16 cellular contexts compared by ENCODE assay signal in the genomic region with DNA sequence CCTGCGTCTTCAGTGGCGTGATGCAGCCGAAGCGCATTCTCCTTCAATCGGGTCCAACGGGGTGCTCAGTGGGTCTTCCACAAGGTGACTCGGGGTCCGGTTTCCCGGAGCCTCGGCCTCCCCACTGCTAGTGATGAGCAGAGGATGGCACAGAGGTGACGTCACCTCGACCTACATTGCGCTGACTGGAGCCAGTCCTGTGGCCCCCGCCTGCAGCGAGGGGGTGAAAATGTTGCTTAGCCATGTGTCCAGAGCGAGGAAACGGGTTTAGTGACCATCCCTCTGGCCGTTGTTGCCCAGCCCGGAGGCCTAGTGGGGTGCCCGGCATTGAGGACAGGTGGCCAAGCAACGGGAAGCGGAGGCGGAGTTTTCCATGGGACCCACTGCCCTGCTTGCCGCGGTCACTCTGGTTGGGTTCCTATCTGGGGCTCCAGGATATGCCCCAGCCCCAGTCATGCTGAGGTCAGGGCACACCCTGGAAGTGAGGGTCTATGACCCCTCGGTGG.
DNase-seq lines count a peak whose midpoint lies in the region; ATAC-seq and TF ChIP-seq lines count a peak whose summit lies in the region.
"Had no signal": no experiment of that assay in that cellular context is flagged by ENCODE, and none has a peak within 500 bp of the region (broad histone marks: within the 10 kb centered on the region; RNA-seq: fewer than 3 reads in every experiment).

No MANE protein-coding gene starts in this region.

- H3K27me3 Mint-ChIP-seq in Calu3 (ENCODE audit: unreplicated experiment) (peaks cover 77% of the 10 kb centered on the region), progenitor cell of endocrine pancreas (peaks cover 8% of the 10 kb centered on the region)
- no peaks in the 10 kb centered on the region for H3K27me3 Mint-ChIP-seq in activated naive CD8-positive, alpha-beta T cell treated with anti-CD3 and anti-CD28 coated beads, Interleukin-2, amount 10 ng/mL, durations not matched to agents 7 days and 5 days
- H3K27me3 Mint-ChIP-seq: CD4-positive, alpha-beta T cell; T-helper 17 cell had no signal

- H3K4me3 ChIP-seq in HEK293 (ENCODE audit: low read depth, low read length) (peak overlapping the region; percentile 38), mesenchymal stem cell (ENCODE audit: insufficient read depth in 1 of 2, low read depth in 1 of 2, low read length in 2 of 2) (no peak overlapping the region)

- peaks cover 29% of the 10 kb centered on the region for H3K79me1 ChIP-seq in mesenchymal stem cell (replicated peaks; ENCODE audit: low read length, poor library complexity, severe bottlenecking)

- no peaks in the 10 kb centered on the region for H3K9me3 Mint-ChIP-seq in Calu3 (ENCODE audit: low read depth, unreplicated experiment)
- no peaks in the 10 kb centered on the region for H3K9me3 Mint-ChIP-seq in activated naive CD8-positive, alpha-beta T cell treated with anti-CD3 and anti-CD28 coated beads, Interleukin-2, amount 10 ng/mL, durations not matched to agents 7 days and 5 days
- no peaks in the 10 kb centered on the region for H3K9me3 Mint-ChIP-seq in progenitor cell of endocrine pancreas (ENCODE audit: low read depth)
- H3K9me3 Mint-ChIP-seq: activated CD4-positive, alpha-beta memory T cell treated with anti-CD3 and anti-CD28 coated beads for 36 hours; CD4-positive, alpha-beta T cell had no signal

- no TSS peak for BruUV-seq in Calu3 (replicated peaks; lab: Mats Ljungman, UMichigan)

- H3K36me3 Mint-ChIP-seq in Calu3 (ENCODE audit: insufficient read depth, unreplicated experiment), result peaks cover 11% of the 10 kb centered on the region
- no peaks in the 10 kb centered on the region for H3K36me3 Mint-ChIP-seq in activated naive CD8-positive, alpha-beta T cell treated with anti-CD3 and anti-CD28 coated beads, Interleukin-2, amount 10 ng/mL, durations not matched to agents 7 days and 5 days
- H3K36me3 Mint-ChIP-seq in progenitor cell of endocrine pancreas (ENCODE audit: insufficient read depth), result no peaks in the 10 kb centered on the region
- H3K36me3 Mint-ChIP-seq: activated CD4-positive, alpha-beta memory T cell treated with anti-CD3 and anti-CD28 coated beads for 36 hours had no signal

- no peak overlapping the region for H2AFZ ChIP-seq in mesenchymal stem cell (ENCODE audit: low read depth, low read length)

- H3K4me2 ChIP-seq in mesenchymal stem cell (ENCODE audit: low read length, poor library complexity, severe bottlenecking), result no peak overlapping the region

- peak overlapping the region; percentile 7 to 26 for H3K18ac ChIP-seq in mesenchymal stem cell (ENCODE audit: low read depth in 1 of 2, low read length in 2 of 2)

- ATAC-seq in activated naive CD8-positive, alpha-beta T cell treated with anti-CD3 and anti-CD28 coated beads, Interleukin-2, amount 10 ng/mL, durations not matched to agents 7 days and 5 days (ENCODE audit: low read depth), result no peak
- no peak for ATAC-seq in omental fat pad (ENCODE audit: low FRiP score)

- no peak overlapping the region for H2BK15ac ChIP-seq in mesenchymal stem cell (ENCODE audit: low read depth, poor library complexity, severe bottlenecking)

- peak overlapping the region; percentile 24 to 51 for H2BK12ac ChIP-seq in mesenchymal stem cell (ENCODE audit: low read length in 2 of 2)

- no peak overlapping the region for H2AK5ac ChIP-seq in mesenchymal stem cell (ENCODE audit: low read length, severe bottlenecking)

- TF ChIP-seq CTCF in Calu3 (IDR thresholded peaks at IDR 0.05; ENCODE audit: unreplicated experiment) (no peak), HEK293 (tag by site-specific recombination; IDR thresholded peaks at IDR 0.05) (no peak), omental fat pad (IDR thresholded peaks at IDR 0.05) (no peak), GM20000 (IDR thresholded peaks at IDR 0.05; ENCODE audit: extremely low read depth, missing control alignments) (no peak), progenitor cell of endocrine pancreas (IDR thresholded peaks at IDR 0.05; ENCODE audit: unreplicated experiment) (no peak)

- H4K91ac ChIP-seq in mesenchymal stem cell (ENCODE audit: low read length), result peak overlapping the region; percentile 93

- CTCF ChIA-PET in Calu3 (lab: Charles Lee), result interaction anchor here (0.8 kb wide), 3 partner anchors 13 to 52 kb away, joined by 3 to 6 read pairs (median 3); no protein-coding TSS in a partner anchor
- CTCF ChIA-PET in HEK293 (lab: Yijun Ruan, JAX), result interaction anchor here (0.8 to 1.8 kb wide), 7 partner anchors 11 to 313 kb away, joined by 3 to 6 read pairs (median 5); no protein-coding TSS in a partner anchor

- H3K14ac ChIP-seq in mesenchymal stem cell (ENCODE audit: low read length in 2 of 2), result no peak overlapping the region

- H3K4me1 Mint-ChIP-seq in Calu3 (ENCODE audit: low read depth, unreplicated experiment), result peaks cover 36% of the 10 kb centered on the region
- peaks cover 25% of the 10 kb centered on the region for H3K4me1 Mint-ChIP-seq in activated naive CD8-positive, alpha-beta T cell treated with anti-CD3 and anti-CD28 coated beads, Interleukin-2, amount 10 ng/mL, durations not matched to agents 7 days and 5 days
- peaks cover 28% of the 10 kb centered on the region for H3K4me1 Mint-ChIP-seq in progenitor cell of endocrine pancreas (ENCODE audit: low read depth)

- no peak overlapping the region for H3K9ac ChIP-seq in mesenchymal stem cell (ENCODE audit: low read length)

- intact Hi-C loops in Calu3 (cut with micrococcal nuclease; ENCODE audit: unreplicated experiment), result loop anchor here (10.0 kb wide), 1 partner anchor 92 kb away; no protein-coding TSS in a partner anchor

- peak overlapping the region; percentile 2 to 35 for H3K4ac ChIP-seq in mesenchymal stem cell (ENCODE audit: low read depth in 1 of 2, low read length in 2 of 2)

- H3K27ac ChIP-seq in HEK293 (ENCODE audit: extremely low read depth, low read depth, low read length), result no peak overlapping the region
- no peak overlapping the region for H3K27ac ChIP-seq in mesenchymal stem cell (ENCODE audit: low read length, poor library complexity, severe bottlenecking)
- H3K27ac ChIP-seq: heart right ventricle, neutrophil had no signal

- no peak overlapping the region for H3K23ac ChIP-seq in mesenchymal stem cell (ENCODE audit: low read length in 2 of 2)

- H3K27ac Mint-ChIP-seq in Calu3 (ENCODE audit: unreplicated experiment) (no peak overlapping the region), progenitor cell of endocrine pancreas (no peak overlapping the region)
- H3K27ac Mint-ChIP-seq in activated naive CD8-positive, alpha-beta T cell treated with anti-CD3 and anti-CD28 coated beads, Interleukin-2, amount 10 ng/mL, durations not matched to agents 7 days and 5 days, result peak overlapping the region; percentile 64
- H3K27ac Mint-ChIP-seq: activated CD4-positive, alpha-beta memory T cell treated with anti-CD3 and anti-CD28 coated beads for 36 hours; CD4-positive, alpha-beta T cell; T-helper 17 cell had no signal

- peak overlapping the region; percentile 44 for H3K4me3 Mint-ChIP-seq in Calu3 (ENCODE audit: low read depth, unreplicated experiment)
- peak overlapping the region; percentile 80 for H3K4me3 Mint-ChIP-seq in activated naive CD8-positive, alpha-beta T cell treated with anti-CD3 and anti-CD28 coated beads, Interleukin-2, amount 10 ng/mL, durations not matched to agents 7 days and 5 days
- no peak overlapping the region for H3K4me3 Mint-ChIP-seq in progenitor cell of endocrine pancreas (ENCODE audit: low read depth)

- no peak overlapping the region for H2BK5ac ChIP-seq in mesenchymal stem cell (ENCODE audit: low read depth, low read length, poor library complexity, severe bottlenecking)

- H3K9me3 ChIP-seq in HEK293 (ENCODE audit: control insufficient read depth, insufficient read depth, low read depth, low read length) (no peaks in the 10 kb centered on the region), mesenchymal stem cell (ENCODE audit: control insufficient read depth, low read length) (no peaks in the 10 kb centered on the region)
- H3K9me3 ChIP-seq: heart right ventricle, neutrophil had no signal

- H3K36me3 ChIP-seq in HEK293 (ENCODE audit: control insufficient read depth in 2 of 2, insufficient read depth in 1 of 2, low read length in 2 of 2) (no peaks in the 10 kb centered on the region), mesenchymal stem cell (ENCODE audit: control insufficient read depth in 1 of 2, insufficient read depth in 2 of 2, low read depth in 1 of 2, low read length in 2 of 2) (peaks cover 0 to 4% of the 10 kb centered on the region in 2 experiments)
- H3K36me3 ChIP-seq: heart right ventricle, neutrophil had no signal

- DNase-seq in Calu3 (no peak), mesenchymal stem cell (peak; percentile 39), omental fat pad (ENCODE audit: low spot score) (no peak), GM20000 (ENCODE audit: low spot score) (no peak), superior temporal gyrus (ENCODE audit: extremely low spot score) (no peak), progenitor cell of endocrine pancreas (ENCODE audit: low spot score, unreplicated experiment) (no peak)
- peak; percentile 33 for DNase-seq in activated naive CD8-positive, alpha-beta T cell treated with anti-CD3 and anti-CD28 coated beads, Interleukin-2, amount 10 ng/mL, durations not matched to agents 7 days and 5 days
- DNase-seq: GDM1, NCI-H1105 treated with DMSO at 0.1 percent for 48 hours, NCI-H510A had no signal

- POLR2A ChIA-PET in HEK293 (lab: Yijun Ruan, JAX), result no interaction called here
- POLR2A ChIA-PET in activated naive CD8-positive, alpha-beta T cell treated with anti-CD3 and anti-CD28 coated beads, Interleukin-2, amount 10 ng/mL, durations not matched to agents 7 days and 5 days (lab: Charles Lee), result interaction anchor here (0.6 to 1.4 kb wide), 3 partner anchors 17 to 304 kb away, joined by 3 to 4 read pairs (median 3); no protein-coding TSS in a partner anchor

- WGBS in mesenchymal stem cell, result 57% methylated on average over 26 of the region's 26 CpGs

- no peaks in the 10 kb centered on the region for H3K27me3 ChIP-seq in mesenchymal stem cell (ENCODE audit: control insufficient read depth in 1 of 2, insufficient read depth in 1 of 2, low read length in 2 of 2)
- H3K27me3 ChIP-seq: heart right ventricle had no signal

- peak overlapping the region; percentile 83 for H4K8ac ChIP-seq in mesenchymal stem cell (ENCODE audit: low read length)

- H3K4me1 ChIP-seq in HEK293 (ENCODE audit: control insufficient read depth, insufficient read depth, low read length) (no peaks in the 10 kb centered on the region), mesenchymal stem cell (ENCODE audit: control insufficient read depth, insufficient read depth, low read depth, low read length) (peaks cover 46% of the 10 kb centered on the region)

- no peak overlapping the region for H2BK120ac ChIP-seq in mesenchymal stem cell (ENCODE audit: low read depth, low read length)

TF ChIP-seq in HEK293, 187 proteins besides CTCF, POLR2A, EP300 and RAD21 (continues in another document):
- TF ChIP-seq WT1 (tag by site-specific recombination; IDR thresholded peaks at IDR 0.05), result no peak
- TF ChIP-seq, protein P1, sequence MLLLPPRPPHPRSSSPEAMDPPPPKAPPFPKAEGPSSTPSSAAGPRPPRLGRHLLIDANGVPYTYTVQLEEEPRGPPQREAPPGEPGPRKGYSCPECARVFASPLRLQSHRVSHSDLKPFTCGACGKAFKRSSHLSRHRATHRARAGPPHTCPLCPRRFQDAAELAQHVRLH (tag by site-specific recombination; IDR thresholded peaks at IDR 0.05), result no peak
- no peak for TF ChIP-seq ZBTB48 (tag by site-specific recombination; IDR thresholded peaks at IDR 0.05)
- TF ChIP-seq KLF16 (tag by site-specific recombination; IDR thresholded peaks at IDR 0.05), result no peak

Comparison
In these comparisons a context has a peak if more than half of its experiments do, and no peak if none do; other contexts are left out.
1. DNase-seq: peak in activated naive CD8-positive, alpha-beta T cell treated with anti-CD3 and anti-CD28 coated beads, Interleukin-2, amount 10 ng/mL, durations not matched to agents 7 days and 5 days (single experiment) and mesenchymal stem cell (single experiment); none in Calu3 (single experiment), omental fat pad (single experiment), GM20000 (single experiment), superior temporal gyrus (single experiment) and progenitor cell of endocrine pancreas (single experiment).